In the genomic region with DNA sequence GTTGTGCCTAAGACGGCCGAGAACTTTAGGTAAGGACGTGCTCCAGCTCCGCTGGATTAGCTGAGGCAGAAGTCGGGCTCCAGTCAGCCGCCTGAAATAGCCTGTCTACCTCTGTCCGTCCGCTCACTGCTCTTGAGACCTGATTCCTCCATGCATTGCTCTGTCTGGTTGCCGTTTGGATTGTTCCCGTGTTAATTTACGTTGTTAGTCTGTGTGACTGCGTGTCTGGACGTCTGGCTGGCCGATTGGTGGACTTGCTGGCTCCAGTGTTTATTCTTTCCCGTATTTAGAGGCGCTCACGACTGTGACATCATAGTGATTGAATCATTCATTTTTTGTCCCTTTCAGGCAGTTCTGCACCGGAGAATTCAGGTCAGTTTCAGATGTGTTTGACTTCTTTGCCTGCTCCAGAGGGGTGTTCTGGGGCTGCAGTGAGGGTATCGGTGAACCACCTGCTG, we compare ENCODE assay signal across 8 cellular contexts. TPM values are rescaled to one million over a fixed set of nuclear protein-coding genes. Genes with fewer than 3 reads are reported as not detected.
DNase-seq lines count a peak whose midpoint lies in the region; ATAC-seq and TF ChIP-seq lines count a peak whose summit lies in the region.

No MANE protein-coding gene starts in this region.

- H3K27me3 ChIP-seq in HUES48 (ENCODE audit: control insufficient read depth, insufficient read depth, low read length) (no peaks in the 10 kb centered on the region), lower lobe of right lung (ENCODE audit: low read depth) (no peaks in the 10 kb centered on the region), vagina (no peaks in the 10 kb centered on the region)

- H3K9me3 ChIP-seq in HUES48 (ENCODE audit: control insufficient read depth, insufficient read depth, low read length) (no peaks in the 10 kb centered on the region), lower lobe of right lung (no peaks in the 10 kb centered on the region), vagina (no peaks in the 10 kb centered on the region)

- peak overlapping the region; percentile 68 for H3K4me3 ChIP-seq in HUES48 (ENCODE audit: low read depth, low read length)
- H3K4me3 ChIP-seq in lower lobe of right lung: peak overlapping the region; percentile 95
- H3K4me3 ChIP-seq in vagina: peak overlapping the region; percentile 69 to 90

- TF ChIP-seq CTCF in brain (conservative IDR thresholded peaks at IDR 0.05) (no peak), lower lobe of right lung (IDR thresholded peaks at IDR 0.05) (no peak), vagina (IDR thresholded peaks at IDR 0.05) (no peak)

- no peaks in the 10 kb centered on the region for H3K9me3 Mint-ChIP-seq in brain

- H3K27ac ChIP-seq in HUES48 (ENCODE audit: low read depth, low read length) (peak overlapping the region; percentile 77), lower lobe of right lung (peak overlapping the region; percentile 84), vagina (peak overlapping the region; percentile 67)

- DNase-seq in EL: peak; percentile 13
- DNase-seq in lower lobe of right lung: no peak
- no peak for DNase-seq in vagina (ENCODE audit: extremely low spot score in 2 of 2)
- no peak for DNase-seq in NCI-H2029 (lab: John Stamatoyannopoulos, UW)
- DNase-seq in activated CD8-positive, alpha-beta memory T cell treated with anti-CD3 and anti-CD28 coated beads, Interleukin-2, amount 50 U/mL, for 4 hours: no peak
- no peak for DNase-seq in ecto neural progenitor cell (ENCODE audit: low spot score)

- intact Hi-C loops in lower lobe of right lung (cut with DNase I) (no loop called here), vagina (cut with DNase I) (no loop called here)

- H3K36me3 ChIP-seq in HUES48 (ENCODE audit: control insufficient read depth, insufficient read depth, low read length): peaks cover 42% of the 10 kb centered on the region
- H3K36me3 ChIP-seq in lower lobe of right lung: peaks cover 40% of the 10 kb centered on the region
- peaks cover 0 to 18% of the 10 kb centered on the region in 2 donors for H3K36me3 ChIP-seq in vagina

- H3K27me3 Mint-ChIP-seq in brain: peaks cover 10% of the 10 kb centered on the region

- peak in 1 of 2 donors; percentile 2 for ATAC-seq in lower lobe of right lung

- peak overlapping the region; percentile 91 to 100 (median 98) for H3K4me3 Mint-ChIP-seq in brain

- TF ChIP-seq POLR2A in vagina (IDR thresholded peaks at IDR 0.05): no peak

- H3K36me3 Mint-ChIP-seq in brain: peaks cover 15% of the 10 kb centered on the region

- H3K4me1 Mint-ChIP-seq in brain: peaks cover 45% of the 10 kb centered on the region

- H3K4me1 ChIP-seq in HUES48 (ENCODE audit: control insufficient read depth, insufficient read depth, low read length) (peaks cover 5% of the 10 kb centered on the region; the same call in 1 of the 2 replicates), lower lobe of right lung (peaks cover 17% of the 10 kb centered on the region), vagina (peaks cover 19% of the 10 kb centered on the region)

- peak overlapping the region; percentile 88 to 99 (median 98) for H3K27ac Mint-ChIP-seq in brain

- H3K9ac ChIP-seq in HUES48 (ENCODE audit: low read depth, low read length): peak overlapping the region; percentile 55

RNA-seq across cellular contexts. Expression of gene PPIH, which starts 0.7 kb away (rescaled TPM):
- 51.4 TPM for polyA plus RNA-seq in brain (ENCODE audit: insufficient read depth, low read depth, low replicate concordance)
- total RNA-seq in lower lobe of right lung: 25.1 TPM
- 30.0 TPM for total RNA-seq in vagina

RNA-seq across cellular contexts. Expression of gene YBX1, which starts 23.3 kb away (rescaled TPM):
- polyA plus RNA-seq in brain (ENCODE audit: insufficient read depth, low read depth, low replicate concordance): 973 TPM
- total RNA-seq in lower lobe of right lung (552 TPM), vagina (397 TPM)
